8 cellular contexts compared by ENCODE assay signal in the genomic region with DNA sequence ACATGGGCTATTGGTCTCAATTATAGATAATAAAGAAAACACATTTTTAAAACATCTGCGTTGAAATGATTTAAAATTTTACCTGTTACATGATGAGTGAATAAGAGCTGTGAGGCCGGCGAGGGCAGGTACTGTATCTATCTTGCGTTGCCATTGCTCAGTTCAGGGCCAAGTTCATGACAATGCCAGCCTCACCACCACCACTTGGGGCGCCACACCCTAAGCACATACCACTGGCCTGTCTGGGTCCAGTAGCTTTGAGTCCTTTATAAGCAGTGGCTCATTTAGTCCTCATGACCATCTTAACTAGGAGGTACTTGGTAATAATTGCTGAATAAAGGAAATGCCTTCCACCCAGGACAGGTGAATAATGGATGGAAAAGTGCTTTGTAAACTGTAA. TPM values are rescaled to one million over a fixed set of nuclear protein-coding genes. Genes with fewer than 3 reads are reported as not detected.
DNase-seq lines count a peak whose midpoint lies in the region; ATAC-seq, FAIRE-seq and TF ChIP-seq lines count a peak whose summit lies in the region.

No MANE protein-coding gene starts in this region.

- H3K36me3 Mint-ChIP-seq in brain (no peaks in the 10 kb centered on the region), naive B cell (peaks cover 0 to 8% of the 10 kb centered on the region in 2 donors)

- H3K9me3 ChIP-seq in AG04450 (ENCODE audit: control insufficient read depth, insufficient read depth, low read length): no peaks in the 10 kb centered on the region
- 0 out of 2 replicates have a peak, but pooled peaks cover 6% of the 10 kb centered on the region for H3K9me3 ChIP-seq in OCI-LY1 (ENCODE audit: low read length)

- H3K79me2 ChIP-seq in OCI-LY1 (ENCODE audit: insufficient read depth, low read length): no peaks in the 10 kb centered on the region

- peaks cover 0 to 19% (median 5%) of the 10 kb centered on the region in 5 experiments for H3K9me3 Mint-ChIP-seq in brain
- peaks cover 0 to 4% (median 0%) of the 10 kb centered on the region in 7 donors for H3K9me3 Mint-ChIP-seq in naive B cell

- TF ChIP-seq CTCF in AG04450 (IDR thresholded peaks at IDR 0.05; ENCODE audit: low read depth, low read length) (peak; percentile 56), GM12874 (IDR thresholded peaks at IDR 0.05; ENCODE audit: insufficient read depth, low read depth, low read length) (peak; percentile 81), OCI-LY1 (IDR thresholded peaks at IDR 0.05; ENCODE audit: low read length) (peak; percentile 95), brain (conservative IDR thresholded peaks at IDR 0.05) (peak; percentile 16 to 50)

- DNase-seq in AG04450 (ENCODE audit: low read depth, low spot score) (no peak), naive B cell (no peak), urothelium cell line (ENCODE audit: low spot score) (no peak), ecto neural progenitor cell (ENCODE audit: low spot score) (no peak)

- peaks cover 46% of the 10 kb centered on the region for H3K4me1 ChIP-seq in OCI-LY1 (ENCODE audit: insufficient read depth, low read length, severe bottlenecking)

- H3K27ac Mint-ChIP-seq in brain (no peak overlapping the region), naive B cell (no peak overlapping the region)

- H3K9me2 ChIP-seq in OCI-LY1 (ENCODE audit: low read depth, low read length): no peaks in the 10 kb centered on the region

- ATAC-seq in naive B cell (ENCODE audit: low read depth in 2 of 2) (peak; percentile 40 to 44), GM19467 (IDR thresholded peaks at IDR 0.05; ENCODE audit: unreplicated experiment) (no peak)

- H3K9ac ChIP-seq in OCI-LY1 (ENCODE audit: low read length): no peak overlapping the region

- no peaks in the 10 kb centered on the region for H3K27me3 ChIP-seq in AG04450 (ENCODE audit: control insufficient read depth, insufficient read depth, low read length)
- no peaks in the 10 kb centered on the region for H3K27me3 ChIP-seq in OCI-LY1 (ENCODE audit: insufficient read depth, low read length)

- no peak overlapping the region for H3K27ac ChIP-seq in AG04450 (ENCODE audit: low read depth, low read length)
- peak overlapping the region; percentile 57 for H3K27ac ChIP-seq in OCI-LY1 (ENCODE audit: low read depth, low read length, poor library complexity, severe bottlenecking)

- no peak for FAIRE-seq in urothelium cell line (lab: Jason Lieb, UNC)

- POLR2A ChIA-PET in AG04450 (lab: Yijun Ruan, JAX): no interaction called here

- no peaks in the 10 kb centered on the region for H3K36me3 ChIP-seq in OCI-LY1 (ENCODE audit: insufficient read depth, low read length)

- H3K4me3 ChIP-seq in AG04450 (ENCODE audit: low read depth, low read length) (no peak overlapping the region), OCI-LY1 (ENCODE audit: low read depth, low read length, poor library complexity, severe bottlenecking) (no peak overlapping the region)

- no peaks in the 10 kb centered on the region for H3F3A ChIP-seq in OCI-LY1 (ENCODE audit: insufficient read depth, low read length)

- peaks cover 27% of the 10 kb centered on the region for H3K4me1 Mint-ChIP-seq in brain
- H3K4me1 Mint-ChIP-seq in naive B cell: peaks cover 18 to 20% (median 18%) of the 10 kb centered on the region in 3 donors

- peak overlapping the region; percentile 9; the same call in 1 of the 2 replicates for H3K4me2 ChIP-seq in OCI-LY1 (ENCODE audit: low read length)

- H3K4me3 Mint-ChIP-seq in brain (no peak overlapping the region), naive B cell (no peak overlapping the region)

- H2AFZ ChIP-seq in OCI-LY1 (ENCODE audit: low read length): peak overlapping the region; percentile 87; the same call in 1 of the 2 replicates

- H3K27me3 Mint-ChIP-seq in brain: peaks cover 20% of the 10 kb centered on the region
- peaks cover 23 to 47% (median 34%) of the 10 kb centered on the region in 3 donors for H3K27me3 Mint-ChIP-seq in naive B cell

- CTCF ChIA-PET in AG04450 (lab: Charles Lee): interaction anchor here (1.3 kb wide), 1 partner anchor 146 kb away, joined by 3 read pairs; no protein-coding TSS in a partner anchor

- no peaks in the 10 kb centered on the region for H4K20me1 ChIP-seq in OCI-LY1 (ENCODE audit: insufficient read depth, low read length)

RNA-seq across cellular contexts. Expression of a gene that starts 14.5 kb away (rescaled TPM):
- polyA plus RNA-seq in AG04450 (2011; rRNA removed) (not detected in 2 replicates), brain (ENCODE audit: insufficient read depth, low read depth, low replicate concordance) (2.7 TPM), naive B cell (ENCODE audit: low read depth in 6 of 6) (not detected)
- not detected in 2 replicates for polyA minus RNA-seq in AG04450 (2011; rRNA and poly(A)+ RNA removed)

RNA-seq across cellular contexts. Expression of a gene that starts 16.6 kb away (rescaled TPM):
- 12.1 and 15.0 TPM in 2 replicates for polyA plus RNA-seq in AG04450 (2011; rRNA removed)
- polyA minus RNA-seq in AG04450 (2011; rRNA and poly(A)+ RNA removed): 26.0 and 34.0 TPM in 2 replicates
- 1.4 TPM for polyA plus RNA-seq in brain (ENCODE audit: insufficient read depth, low read depth, low replicate concordance)
- 1 to 10 TPM; 1.4 to 2.8 (median 2.0) TPM for polyA plus RNA-seq in naive B cell (ENCODE audit: low read depth in 6 of 6)

Comparison
In these comparisons a context has a peak if more than half of its experiments do, and no peak if none do; other contexts are left out.
1. CTCF ChIP-seq: peak in every context shown above with its lines; median percentile 95 in OCI-LY1; 81 in GM12874; 56 in AG04450; 33 in brain.